Comparison of ENCODE assay signal across 1 cellular context in the genomic region with DNA sequence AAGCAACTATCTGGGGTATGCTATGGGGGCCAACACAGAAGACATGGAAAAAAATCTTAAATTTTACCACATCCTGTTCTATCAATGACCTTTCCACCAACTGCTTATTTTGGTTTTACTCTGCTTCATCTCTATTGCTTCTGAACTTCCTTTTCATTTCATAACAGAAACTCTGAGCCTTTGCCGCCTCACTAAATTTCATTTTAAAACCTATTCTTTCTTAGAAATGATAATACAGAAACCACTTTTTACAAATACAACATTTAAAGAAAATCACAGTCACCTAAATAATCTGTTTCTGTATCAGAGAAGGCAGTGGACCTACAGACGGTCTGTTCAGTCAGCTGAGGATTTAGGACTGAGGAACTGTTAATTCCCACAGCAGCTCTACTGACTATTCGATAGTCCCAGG.
TF ChIP-seq lines count a peak whose summit lies in the region.

No MANE protein-coding gene starts in this region.

TF ChIP-seq in HepG2, 621 proteins besides CTCF, POLR2A, EP300 and RAD21 (continued from another document):
- TF ChIP-seq, protein P1, sequence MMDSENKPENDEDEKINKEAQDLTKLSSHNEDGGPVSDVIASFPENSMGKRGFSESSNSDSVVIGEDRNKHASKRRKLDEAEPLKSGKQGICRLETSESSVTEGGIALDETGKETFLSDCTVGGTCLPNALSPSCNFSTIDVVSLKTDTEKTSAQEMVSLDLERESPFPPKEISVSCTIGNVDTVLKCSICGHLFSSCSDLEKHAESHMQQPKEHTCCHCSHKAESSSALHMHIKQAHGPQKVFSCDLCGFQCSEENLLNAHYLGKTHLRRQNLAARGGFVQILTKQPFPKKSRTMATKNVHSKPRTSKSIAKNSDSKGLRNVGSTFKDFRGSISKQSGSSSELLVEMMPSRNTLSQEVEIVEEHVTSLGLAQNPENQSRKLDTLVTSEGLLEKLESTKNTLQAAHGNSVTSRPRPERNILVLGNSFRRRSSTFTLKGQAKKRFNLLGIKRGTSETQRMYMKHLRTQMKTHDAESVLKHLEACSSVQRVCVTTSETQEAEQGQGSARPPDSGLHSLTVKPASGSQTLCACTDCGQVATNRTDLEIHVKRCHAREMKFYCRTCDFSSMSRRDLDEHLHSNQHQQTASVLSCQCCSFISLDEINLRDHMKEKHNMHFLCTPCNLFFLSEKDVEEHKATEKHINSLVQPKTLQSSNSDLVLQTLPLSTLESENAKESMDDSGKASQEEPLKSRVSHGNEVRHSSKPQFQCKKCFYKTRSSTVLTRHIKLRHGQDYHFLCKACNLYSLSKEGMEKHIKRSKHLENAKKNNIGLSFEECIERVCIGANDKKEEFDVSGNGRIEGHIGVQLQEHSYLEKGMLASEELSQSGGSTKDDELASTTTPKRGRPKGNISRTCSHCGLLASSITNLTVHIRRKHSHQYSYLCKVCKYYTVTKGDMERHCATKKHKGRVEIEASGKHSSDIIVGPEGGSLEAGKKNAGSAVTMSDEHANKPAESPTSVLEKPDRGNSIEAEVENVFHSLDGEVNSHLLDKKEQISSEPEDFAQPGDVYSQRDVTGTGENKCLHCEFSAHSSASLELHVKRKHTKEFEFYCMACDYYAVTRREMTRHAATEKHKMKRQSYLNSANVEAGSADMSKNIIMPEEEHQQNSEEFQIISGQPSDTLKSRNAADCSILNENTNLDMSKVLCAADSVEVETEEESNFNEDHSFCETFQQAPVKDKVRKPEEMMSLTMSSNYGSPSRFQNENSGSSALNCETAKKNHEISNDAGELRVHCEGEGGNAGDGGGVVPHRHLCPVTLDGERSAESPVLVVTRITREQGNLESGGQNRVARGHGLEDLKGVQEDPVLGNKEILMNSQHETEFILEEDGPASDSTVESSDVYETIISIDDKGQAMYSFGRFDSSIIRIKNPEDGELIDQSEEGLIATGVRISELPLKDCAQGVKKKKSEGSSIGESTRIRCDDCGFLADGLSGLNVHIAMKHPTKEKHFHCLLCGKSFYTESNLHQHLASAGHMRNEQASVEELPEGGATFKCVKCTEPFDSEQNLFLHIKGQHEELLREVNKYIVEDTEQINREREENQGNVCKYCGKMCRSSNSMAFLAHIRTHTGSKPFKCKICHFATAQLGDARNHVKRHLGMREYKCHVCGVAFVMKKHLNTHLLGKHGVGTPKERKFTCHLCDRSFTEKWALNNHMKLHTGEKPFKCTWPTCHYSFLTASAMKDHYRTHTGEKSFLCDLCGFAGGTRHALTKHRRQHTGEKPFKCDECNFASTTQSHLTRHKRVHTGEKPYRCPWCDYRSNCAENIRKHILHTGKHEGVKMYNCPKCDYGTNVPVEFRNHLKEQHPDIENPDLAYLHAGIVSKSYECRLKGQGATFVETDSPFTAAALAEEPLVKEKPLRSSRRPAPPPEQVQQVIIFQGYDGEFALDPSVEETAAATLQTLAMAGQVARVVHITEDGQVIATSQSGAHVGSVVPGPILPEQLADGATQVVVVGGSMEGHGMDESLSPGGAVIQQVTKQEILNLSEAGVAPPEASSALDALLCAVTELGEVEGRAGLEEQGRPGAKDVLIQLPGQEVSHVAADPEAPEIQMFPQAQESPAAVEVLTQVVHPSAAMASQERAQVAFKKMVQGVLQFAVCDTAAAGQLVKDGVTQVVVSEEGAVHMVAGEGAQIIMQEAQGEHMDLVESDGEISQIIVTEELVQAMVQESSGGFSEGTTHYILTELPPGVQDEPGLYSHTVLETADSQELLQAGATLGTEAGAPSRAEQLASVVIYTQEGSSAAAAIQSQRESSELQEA (CRISPR knock-in tag; IDR thresholded peaks at IDR 0.05; ENCODE audit: not compliant biosample characterization): no peak
- TF ChIP-seq MAFK (conservative IDR thresholded peaks at IDR 0.05 in 1 of 2, IDR thresholded peaks at IDR 0.05 in 1 of 2; ENCODE audit: low read length in 2 of 2): no peak
- no peak for TF ChIP-seq ZNF614 (CRISPR knock-in tag; IDR thresholded peaks at IDR 0.05; ENCODE audit: borderline replicate concordance)
